In the genomic region with DNA sequence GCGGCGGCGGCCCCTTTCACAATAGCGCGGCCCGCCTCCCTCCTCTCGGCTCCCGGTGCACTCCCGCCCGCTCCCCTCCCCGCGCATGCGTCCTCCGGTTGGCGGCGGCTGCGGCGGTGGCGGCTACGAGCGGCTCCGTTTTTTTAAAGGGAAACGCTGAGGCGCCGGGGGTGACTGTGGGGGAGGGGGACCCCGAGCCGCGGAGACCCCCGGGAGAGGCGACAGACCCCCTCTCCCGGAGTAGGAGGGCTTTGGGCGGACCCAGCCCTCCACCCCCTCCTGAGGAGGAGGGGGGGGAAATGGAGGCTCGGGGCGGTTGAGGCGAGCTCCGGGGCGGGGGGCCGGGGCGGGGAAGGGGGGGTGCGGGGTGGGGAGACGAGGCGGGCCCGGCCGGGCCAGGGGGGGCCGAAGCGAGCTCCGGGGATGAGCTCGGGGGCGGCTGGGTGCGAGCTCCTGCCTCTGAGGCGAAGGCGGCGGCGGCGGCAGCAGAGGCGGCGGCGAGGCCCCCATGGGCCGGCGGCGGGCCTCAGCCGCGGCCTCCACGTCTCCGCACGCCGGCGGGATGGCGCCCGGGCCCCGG, we compare ENCODE assay signal across 1 cellular context.
TF ChIP-seq lines count a peak whose summit lies in the region.

TSS of gene MSL1 (plus strand) at position 86 of the 580 bp plus-strand sequence. CDS start 642 bp downstream, outside the sequence.

TF ChIP-seq in SK-N-SH, 30 proteins besides CTCF, POLR2A, EP300 and RAD21 (continued from another document):
- TF ChIP-seq MEF2A (IDR thresholded peaks at IDR 0.05; ENCODE audit: borderline replicate concordance, low read depth) (no peak), NRF1 (IDR thresholded peaks at IDR 0.05; ENCODE audit: low read depth, low read length) (peak; percentile 75), TAF1 (IDR thresholded peaks at IDR 0.05; ENCODE audit: borderline replicate concordance, low read depth, low read length) (peak; percentile 51; the same call in 1 of the 2 replicates)
